21 cellular contexts compared by ENCODE assay signal in the genomic region with DNA sequence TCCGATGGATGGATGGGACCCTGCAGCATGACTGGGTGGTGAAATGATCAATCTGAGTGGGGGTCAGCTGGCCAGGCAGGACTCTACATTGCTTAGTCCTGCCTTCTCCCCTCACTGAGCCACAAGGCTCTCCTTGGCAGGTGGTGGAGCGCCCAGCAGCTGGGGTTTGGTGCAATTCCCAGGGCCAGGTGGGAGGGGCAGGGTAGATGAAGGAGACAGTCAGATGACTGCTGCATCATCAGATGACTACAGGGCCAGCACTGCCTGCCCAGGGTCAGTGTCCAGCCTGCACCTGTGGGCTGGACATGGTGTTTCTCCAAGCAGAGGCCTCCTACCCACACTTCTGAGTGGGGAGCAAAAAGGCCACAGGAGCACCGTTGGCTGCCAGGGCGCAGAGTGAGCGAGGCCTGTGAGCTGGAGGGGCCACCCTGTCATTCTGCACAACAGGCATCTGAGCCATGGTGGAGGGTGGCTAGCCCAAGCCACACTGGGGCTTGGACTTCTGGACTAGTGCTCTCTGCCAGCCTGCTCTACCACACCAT.
"Had no signal": no experiment of that assay in that cellular context is flagged by ENCODE, and none has a peak within 500 bp of the region (broad histone marks: within the 10 kb centered on the region; RNA-seq: fewer than 3 reads in every experiment).

No MANE protein-coding gene starts in this region.

- H3K36me3 Mint-ChIP-seq: natural killer cell had no signal

- H3K27ac Mint-ChIP-seq: natural killer cell, progenitor cell of endocrine pancreas had no signal

- H3K4me3 ChIP-seq: dorsolateral prefrontal cortex, heart right ventricle, mucosa of descending colon, pancreas, testis, tibial nerve, upper lobe of right lung had no signal

- DNase-seq: cortex of kidney; dorsolateral prefrontal cortex; effector CD8-positive, alpha-beta T cell; heart right ventricle; hypothalamus; mammary epithelial cell; mucosa of descending colon; natural killer cell; nucleus accumbens; pancreas; right cardiac atrium; small intestine; stimulated activated CD4-positive, alpha-beta T cell treated with anti-CD3 and anti-CD28 coated beads, Interleukin-12 subunit alpha, Interleukin-12 subunit beta, amount 100 ng/mL, for 4 hours; stimulated activated naive CD4-positive, alpha-beta T cell treated with Interleukin-2 at 50 U/mL for 16 hours; testis; upper lobe of right lung had no signal

- ATAC-seq: esophagus mucosa, heart right ventricle, left lobe of liver, mucosa of descending colon, natural killer cell, pancreas, right cardiac atrium, upper lobe of right lung had no signal

- H3K36me3 ChIP-seq: pancreas, upper lobe of right lung had no signal

- H3K4me1 Mint-ChIP-seq: neural crest cell had no signal

- H3K9me3 ChIP-seq: mucosa of descending colon, pancreas, testis, tibial nerve, upper lobe of right lung had no signal

- H3K9me3 Mint-ChIP-seq: natural killer cell had no signal

- H3K27me3 ChIP-seq: dorsolateral prefrontal cortex, heart right ventricle, pancreas, testis, tibial nerve, upper lobe of right lung had no signal

- H3K4me3 Mint-ChIP-seq: natural killer cell, neural crest cell had no signal

- H3K4me1 ChIP-seq: heart right ventricle, pancreas, testis, tibial nerve, upper lobe of right lung had no signal

- H3K27ac ChIP-seq: dorsolateral prefrontal cortex, heart right ventricle, pancreas, testis, tibial nerve, upper lobe of right lung had no signal
